19 cellular contexts compared by ENCODE assay signal in the genomic region with DNA sequence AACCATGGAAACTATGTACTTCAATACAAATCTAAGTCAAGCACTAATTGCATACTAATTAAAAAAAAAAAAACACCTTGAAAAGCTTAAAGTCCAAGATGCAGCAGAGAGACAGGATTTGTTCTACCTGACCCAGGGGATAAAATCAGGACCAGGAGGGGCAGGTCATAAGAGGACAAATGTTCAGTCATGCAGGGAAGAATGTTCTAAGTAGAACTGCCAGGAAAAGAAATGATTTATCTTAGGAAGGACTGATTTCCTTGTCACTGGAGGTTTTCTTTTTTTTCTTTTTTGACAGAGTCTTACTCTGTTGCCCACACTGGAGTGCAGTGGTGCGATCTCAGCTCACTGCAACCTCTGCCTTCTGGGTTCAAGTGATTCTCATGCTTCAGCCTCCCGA. TPM values are rescaled to one million over a fixed set of nuclear protein-coding genes. Genes with fewer than 3 reads are reported as not detected.
DNase-seq lines count a peak whose midpoint lies in the region; ATAC-seq and TF ChIP-seq lines count a peak whose summit lies in the region.
"Had no signal": no experiment of that assay in that cellular context is flagged by ENCODE, and none has a peak within 500 bp of the region (broad histone marks: within the 10 kb centered on the region; RNA-seq: fewer than 3 reads in every experiment).

No MANE protein-coding gene starts in this region.

- peak overlapping the region; percentile 8 for H3K27ac Mint-ChIP-seq in activated naive CD4-positive, alpha-beta T cell treated with anti-CD3 and anti-CD28 coated beads, Interleukin-2, amount 50 U/mL, for 24 hours
- H3K27ac Mint-ChIP-seq in activated CD8-positive, alpha-beta T cell treated with anti-CD3 and anti-CD28 coated beads, Interleukin-2, amount 10 ng/mL, durations not matched to agents 7 days and 5 days = peak overlapping the region; percentile 20
- peak overlapping the region; percentile 44 for H3K27ac Mint-ChIP-seq in stimulated activated naive B cell treated with anti-CD40 and anti-IgM and Interleukin-4, amounts not matched to agents 10 μg/mL and 1 μg/mL and 100 μg/mL, for 72 hours

- no peaks in the 10 kb centered on the region for H4K20me1 ChIP-seq in smooth muscle cell (ENCODE audit: low read depth)

- no peak for TF ChIP-seq CTCF in GM10248 (IDR thresholded peaks at IDR 0.05; ENCODE audit: control extremely low read depth, extremely low read depth, low read depth, missing control alignments)
- TF ChIP-seq CTCF in smooth muscle cell (IDR thresholded peaks at IDR 0.05; ENCODE audit: borderline replicate concordance, insufficient read depth, poor library complexity, severe bottlenecking) = no peak

- no peak for ATAC-seq in activated CD8-positive, alpha-beta T cell treated with anti-CD3 and anti-CD28 coated beads, Interleukin-2, amount 10 ng/mL, durations not matched to agents 7 days and 5 days
- ATAC-seq in stimulated activated naive B cell treated with anti-CD40 and anti-IgM and Interleukin-4, amounts not matched to agents 10 μg/mL and 1 μg/mL and 100 μg/mL, for 72 hours (replicated peaks) = no peak
- ATAC-seq: A549 had no signal

- H3K36me3 ChIP-seq in smooth muscle cell (ENCODE audit: low read depth) = no peaks in the 10 kb centered on the region

- H3K4me1 Mint-ChIP-seq in activated naive CD4-positive, alpha-beta T cell treated with anti-CD3 and anti-CD28 coated beads, Interleukin-2, amount 50 U/mL, for 24 hours = no peaks in the 10 kb centered on the region
- no peaks in the 10 kb centered on the region for H3K4me1 Mint-ChIP-seq in activated CD8-positive, alpha-beta T cell treated with anti-CD3 and anti-CD28 coated beads, Interleukin-2, amount 10 ng/mL, durations not matched to agents 7 days and 5 days (ENCODE audit: low read depth)
- peaks cover 8 to 15% of the 10 kb centered on the region in 2 donors for H3K4me1 Mint-ChIP-seq in stimulated activated naive B cell treated with anti-CD40 and anti-IgM and Interleukin-4, amounts not matched to agents 10 μg/mL and 1 μg/mL and 100 μg/mL, for 72 hours

- H3K27me3 Mint-ChIP-seq in activated naive CD4-positive, alpha-beta T cell treated with anti-CD3 and anti-CD28 coated beads, Interleukin-2, amount 50 U/mL, for 24 hours = no peaks in the 10 kb centered on the region
- no peaks in the 10 kb centered on the region for H3K27me3 Mint-ChIP-seq in activated CD8-positive, alpha-beta T cell treated with anti-CD3 and anti-CD28 coated beads, Interleukin-2, amount 10 ng/mL, durations not matched to agents 7 days and 5 days (ENCODE audit: low read depth)
- no peaks in the 10 kb centered on the region for H3K27me3 Mint-ChIP-seq in stimulated activated naive B cell treated with anti-CD40 and anti-IgM and Interleukin-4, amounts not matched to agents 10 μg/mL and 1 μg/mL and 100 μg/mL, for 72 hours

- no peak overlapping the region for H3K27ac ChIP-seq in smooth muscle cell (ENCODE audit: low read depth)
- H3K27ac ChIP-seq: A549 had no signal

- no peaks in the 10 kb centered on the region for H3K27me3 ChIP-seq in smooth muscle cell (ENCODE audit: low read depth)

- H3K4me1 ChIP-seq in smooth muscle cell (ENCODE audit: low read depth) = no peaks in the 10 kb centered on the region

- H2AFZ ChIP-seq in smooth muscle cell (ENCODE audit: low read depth) = no peak overlapping the region

- no peak overlapping the region for H3K4me3 ChIP-seq in smooth muscle cell
- H3K4me3 ChIP-seq: A549 had no signal

- H3K4me3 Mint-ChIP-seq in activated naive CD4-positive, alpha-beta T cell treated with anti-CD3 and anti-CD28 coated beads, Interleukin-2, amount 50 U/mL, for 24 hours = no peak overlapping the region
- H3K4me3 Mint-ChIP-seq in activated CD8-positive, alpha-beta T cell treated with anti-CD3 and anti-CD28 coated beads, Interleukin-2, amount 10 ng/mL, durations not matched to agents 7 days and 5 days = no peak overlapping the region
- H3K4me3 Mint-ChIP-seq in stimulated activated naive B cell treated with anti-CD40 and anti-IgM and Interleukin-4, amounts not matched to agents 10 μg/mL and 1 μg/mL and 100 μg/mL, for 72 hours = no peak overlapping the region
- H3K4me3 Mint-ChIP-seq: CD14-positive monocyte had no signal

- H3F3A ChIP-seq in smooth muscle cell (ENCODE audit: low read depth) = no peaks in the 10 kb centered on the region

- WGBS in smooth muscle cell (ENCODE audit: low lambda C conversion rate) = 94% methylated on average over 2 of the region's 2 CpGs

- peaks cover 4% of the 10 kb centered on the region for H3K36me3 Mint-ChIP-seq in activated naive CD4-positive, alpha-beta T cell treated with anti-CD3 and anti-CD28 coated beads, Interleukin-2, amount 50 U/mL, for 24 hours
- peaks cover 48% of the 10 kb centered on the region for H3K36me3 Mint-ChIP-seq in activated CD8-positive, alpha-beta T cell treated with anti-CD3 and anti-CD28 coated beads, Interleukin-2, amount 10 ng/mL, durations not matched to agents 7 days and 5 days (ENCODE audit: low read depth)
- peaks cover 27 to 65% of the 10 kb centered on the region in 2 donors for H3K36me3 Mint-ChIP-seq in stimulated activated naive B cell treated with anti-CD40 and anti-IgM and Interleukin-4, amounts not matched to agents 10 μg/mL and 1 μg/mL and 100 μg/mL, for 72 hours

- H3K79me2 ChIP-seq in smooth muscle cell (ENCODE audit: low read depth) = no peaks in the 10 kb centered on the region

- POLR2A ChIA-PET in activated CD8-positive, alpha-beta T cell treated with anti-CD3 and anti-CD28 coated beads, Interleukin-2, amount 10 ng/mL, durations not matched to agents 7 days and 5 days (lab: Charles Lee) = no interaction called here
- POLR2A ChIA-PET in GM10248 (lab: Yijun Ruan, JAX) = no interaction called here

- no peaks in the 10 kb centered on the region for H3K9me3 Mint-ChIP-seq in activated naive CD4-positive, alpha-beta T cell treated with anti-CD3 and anti-CD28 coated beads, Interleukin-2, amount 50 U/mL, for 24 hours
- no peaks in the 10 kb centered on the region for H3K9me3 Mint-ChIP-seq in activated CD8-positive, alpha-beta T cell treated with anti-CD3 and anti-CD28 coated beads, Interleukin-2, amount 10 ng/mL, durations not matched to agents 7 days and 5 days (ENCODE audit: insufficient read depth)
- no peaks in the 10 kb centered on the region for H3K9me3 Mint-ChIP-seq in stimulated activated naive B cell treated with anti-CD40 and anti-IgM and Interleukin-4, amounts not matched to agents 10 μg/mL and 1 μg/mL and 100 μg/mL, for 72 hours
- H3K9me3 Mint-ChIP-seq: CD14-positive monocyte had no signal

- no peak overlapping the region for H3K4me2 ChIP-seq in smooth muscle cell
- H3K4me2 ChIP-seq: A549 had no signal

- no peak for DNase-seq in activated naive CD4-positive, alpha-beta T cell (lab: John Stamatoyannopoulos, UW)
- DNase-seq in activated CD8-positive, alpha-beta T cell treated with anti-CD3 and anti-CD28 coated beads, Interleukin-2, amount 10 ng/mL, durations not matched to agents 7 days and 5 days = no peak
- DNase-seq in kidney tubule cell (ENCODE audit: low spot score) = peak; percentile 60
- no peak for DNase-seq in stimulated activated naive B cell treated with anti-CD40 and anti-IgM and Interleukin-4, amounts not matched to agents 10 μg/mL and 1 μg/mL and 100 μg/mL, for 72 hours
- DNase-seq in T-helper 9 cell = no peak
- no peak for DNase-seq in GM10248 (ENCODE audit: extremely low spot score)
- no peak for DNase-seq in smooth muscle cell (lab: John Stamatoyannopoulos, UW; ENCODE audit: unreplicated experiment)
- DNase-seq: Calu3, DMS53, H7, NCI-H1105, NCI-H1694, NCI-H2107, NCI-H2227 treated with DMSO at 0.1 percent for 48 hours, NCI-H524 had no signal

- no peak overlapping the region for H3K9ac ChIP-seq in smooth muscle cell (ENCODE audit: low read depth)

- CTCF ChIA-PET in activated CD8-positive, alpha-beta T cell treated with anti-CD3 and anti-CD28 coated beads, Interleukin-2, amount 10 ng/mL, durations not matched to agents 7 days and 5 days (lab: Charles Lee) = no interaction called here
- CTCF ChIA-PET in GM10248 (lab: Yijun Ruan, JAX) = interaction anchor here (3.4 kb wide), 1 partner anchor 19 kb away, joined by 10 read pairs; the partner anchor contains the start of gene HCRT

- no peaks in the 10 kb centered on the region for H3K9me3 ChIP-seq in smooth muscle cell (replicated peaks; ENCODE audit: low read depth)
- H3K9me3 ChIP-seq: A549 had no signal

RNA-seq across cellular contexts. Expression of gene GHDC, which starts 9.1 kb away (rescaled TPM):
- 10 to 100 TPM; 16.6 to 17.2 TPM for total RNA-seq in activated CD8-positive, alpha-beta T cell treated with anti-CD3 and anti-CD28 coated beads, Interleukin-2, amount 10 ng/mL, durations not matched to agents 7 days and 5 days
- 0.76 and 11.5 TPM in 2 replicates for total RNA-seq in smooth muscle cell
- 4.8 and 6.0 TPM in 2 replicates for polyA plus RNA-seq in smooth muscle cell

RNA-seq across cellular contexts. Expression of gene HCRT, which starts 18.1 kb away (rescaled TPM):
- not detected for total RNA-seq in activated CD8-positive, alpha-beta T cell treated with anti-CD3 and anti-CD28 coated beads, Interleukin-2, amount 10 ng/mL, durations not matched to agents 7 days and 5 days
- total RNA-seq in smooth muscle cell = not detected in 2 replicates
- not detected in 2 replicates for polyA plus RNA-seq in smooth muscle cell
- total RNA-seq: Calu3, H7, LHCN-M2 had no signal
- polyA plus RNA-seq: CD14-positive monocyte had no signal

RNA-seq across cellular contexts. Expression of gene KCNH4, which starts 22.4 kb away (rescaled TPM):
- total RNA-seq in activated CD8-positive, alpha-beta T cell treated with anti-CD3 and anti-CD28 coated beads, Interleukin-2, amount 10 ng/mL, durations not matched to agents 7 days and 5 days = under 1 TPM; 0.05 to 0.13 TPM
- total RNA-seq in smooth muscle cell = not detected in 2 replicates
- not detected in 2 replicates for polyA plus RNA-seq in smooth muscle cell
- total RNA-seq: Calu3 had no signal
- polyA plus RNA-seq: CD14-positive monocyte had no signal

RNA-seq across cellular contexts. Expression of gene RAB5C, which starts 48.6 kb away (rescaled TPM):
- total RNA-seq in activated CD8-positive, alpha-beta T cell treated with anti-CD3 and anti-CD28 coated beads, Interleukin-2, amount 10 ng/mL, durations not matched to agents 7 days and 5 days = 100 to 1,000 TPM; 102 to 107 TPM
- 92.8 and 113 TPM in 2 replicates for total RNA-seq in smooth muscle cell
- polyA plus RNA-seq in smooth muscle cell = 152 and 158 TPM in 2 replicates
